ENCODE assay signal across 2 cellular contexts in genomic region chr11:31417816-31418215, GRCh38.
TF ChIP-seq lines count a peak whose summit lies in the region.

No MANE protein-coding gene starts in this region.

TF ChIP-seq in A549, 52 proteins besides CTCF, POLR2A, EP300 and RAD21:
- TF ChIP-seq RFX5 (IDR thresholded peaks at IDR 0.05) (no peak), MAFK (IDR thresholded peaks at IDR 0.05; ENCODE audit: partially characterized antibody) (peak; percentile 15)

TF ChIP-seq in IMR-90, 13 proteins besides CTCF, POLR2A, EP300 and RAD21:
- TF ChIP-seq SMC3 (IDR thresholded peaks at IDR 0.05; ENCODE audit: low read depth, low read length) = no peak
- peak; percentile 21; the same call in 1 of the 2 replicates for TF ChIP-seq MAFK (IDR thresholded peaks at IDR 0.05; ENCODE audit: low read depth, low read length)
